Comparison of ENCODE assay signal across 16 cellular contexts in genomic region chr3:115999598-115999997, GRCh38.
DNase-seq lines count a peak whose midpoint lies in the region; ATAC-seq, FAIRE-seq and TF ChIP-seq lines count a peak whose summit lies in the region.
"Had no signal": no experiment of that assay in that cellular context is flagged by ENCODE, and none has a peak within 500 bp of the region (broad histone marks: within the 10 kb centered on the region; RNA-seq: fewer than 3 reads in every experiment).

No MANE protein-coding gene starts in this region.

- no peaks in the 10 kb centered on the region for H3K9me3 ChIP-seq in GM12878 (replicated peaks; ENCODE audit: control insufficient read depth, insufficient read depth, low read length)
- H3K9me3 ChIP-seq: vagina had no signal

- no peak overlapping the region for H3K4me2 ChIP-seq in GM12878 (ENCODE audit: control insufficient read depth, insufficient read depth)

- H3K4me1 Mint-ChIP-seq in Calu3 (ENCODE audit: low read depth, unreplicated experiment) (peaks cover 34% of the 10 kb centered on the region), HFFc6 (ENCODE audit: low read depth) (peaks cover 49% of the 10 kb centered on the region)
- H3K4me1 Mint-ChIP-seq: T-helper 17 cell had no signal

- no peak for TF ChIP-seq EP300 in GM12878 (IDR thresholded peaks at IDR 0.05; ENCODE audit: borderline replicate concordance in 1 of 2, control insufficient read depth in 1 of 2, low read depth in 2 of 2, low read length in 2 of 2)

- intact Hi-C loops in Calu3 (cut with micrococcal nuclease; ENCODE audit: unreplicated experiment): no loop called here
- intact Hi-C loops in GM12878 (cut with micrococcal nuclease; ENCODE audit: unreplicated experiment): no loop called here

- FAIRE-seq in GM12878 (lab: Jason Lieb, UNC): no peak

- in situ Hi-C loops in GM12878 (cut with MboI): no loop called here

- H3K4me1 ChIP-seq in GM12878 (ENCODE audit: control insufficient read depth, insufficient read depth, low read length): peaks cover 13% of the 10 kb centered on the region; the same call in 1 of the 2 replicates
- H3K4me1 ChIP-seq: vagina had no signal

- POLR2A ChIA-PET in GM12878 (lab: Charles Lee) (interaction anchor here (0.6 to 1.0 kb wide), 2 partner anchors 21 to 506 kb away, joined by 3 to 5 read pairs; no protein-coding TSS in a partner anchor), HEK293T (lab: Yijun Ruan, JAX) (no interaction called here)

- RAD21 ChIA-PET in GM12878 (lab: Charles Lee; ENCODE audit: unreplicated experiment): interaction anchor here (0.6 to 1.8 kb wide), 3 partner anchors 19 to 39 kb away, joined by 3 to 5 read pairs (median 3); no protein-coding TSS in a partner anchor

- H3K79me2 ChIP-seq in GM12878 (ENCODE audit: control insufficient read depth, insufficient read depth, low read length): no peaks in the 10 kb centered on the region

- H3K36me3 ChIP-seq in GM12878 (ENCODE audit: control insufficient read depth in 2 of 2, insufficient read depth in 2 of 2, low read length in 1 of 2) (no peaks in the 10 kb centered on the region), H7 (replicated peaks; ENCODE audit: control insufficient read depth, insufficient read depth, low read length) (no peaks in the 10 kb centered on the region)
- H3K36me3 ChIP-seq: vagina had no signal

- H3K27ac ChIP-seq in GM12878 (ENCODE audit: control insufficient read depth, insufficient read depth): no peak overlapping the region
- H3K27ac ChIP-seq: HL-60, vagina had no signal

- H3K4me3 ChIP-seq in GM12878: no peak overlapping the region
- H3K4me3 ChIP-seq in H7 (ENCODE audit: insufficient read depth, low read depth, low read length): no peak overlapping the region
- H3K4me3 ChIP-seq: vagina had no signal

- ATAC-seq in GM12878: peak; percentile 32
- ATAC-seq: T-helper 17 cell had no signal

- H3K9me3 Mint-ChIP-seq in Calu3 (ENCODE audit: low read depth, unreplicated experiment) (peaks cover 2% of the 10 kb centered on the region), HFFc6 (no peaks in the 10 kb centered on the region)
- H3K9me3 Mint-ChIP-seq: dendritic cell treated with granulocyte-macrophage colony-stimulating factor and Interleukin-4, amounts not matched to agents 40 ng/mL and 50 ng/mL, for 4 days had no signal

- H3K27me3 Mint-ChIP-seq in Calu3 (ENCODE audit: unreplicated experiment): no peaks in the 10 kb centered on the region
- no peaks in the 10 kb centered on the region; the same call in 1 of the 2 replicates for H3K27me3 Mint-ChIP-seq in HFFc6 (ENCODE audit: insufficient read depth)
- H3K27me3 Mint-ChIP-seq: dendritic cell treated with granulocyte-macrophage colony-stimulating factor and Interleukin-4, amounts not matched to agents 40 ng/mL and 50 ng/mL, for 4 days; progenitor cell of endocrine pancreas; T-helper 17 cell had no signal

- CTCF ChIA-PET in Calu3 (lab: Charles Lee): no interaction called here
- CTCF ChIA-PET in GM12878 (lab: Yijun Ruan, JAX): interaction anchor here (0.9 to 4.3 kb wide), 3 partner anchors 13 to 69 kb away, joined by 3 to 17 read pairs (median 4); no protein-coding TSS in a partner anchor
- CTCF ChIA-PET in HEK293T (lab: Yijun Ruan, JAX): no interaction called here

- H3K36me3 Mint-ChIP-seq in Calu3 (ENCODE audit: insufficient read depth, unreplicated experiment) (peaks cover 12% of the 10 kb centered on the region), HFFc6 (ENCODE audit: low read depth) (no peaks in the 10 kb centered on the region)

- BruUV-seq in Calu3 (replicated peaks; lab: Mats Ljungman, UMichigan): no TSS peak
- no TSS peak for BruUV-seq in GM12878 (replicated peaks; lab: Mats Ljungman, UMichigan)

- SMC1A ChIA-PET in GM12878 (lab: Charles Lee; ENCODE audit: uncharacterized antibody, unreplicated experiment): interaction anchor here (1.1 to 5.7 kb wide), 8 partner anchors 9 to 103 kb away, joined by 3 to 41 read pairs (median 4); no protein-coding TSS in a partner anchor

- H3K27ac Mint-ChIP-seq in Calu3 (ENCODE audit: unreplicated experiment): peak overlapping the region; percentile 51
- peak overlapping the region; percentile 88 for H3K27ac Mint-ChIP-seq in HFFc6
- H3K27ac Mint-ChIP-seq: dendritic cell treated with granulocyte-macrophage colony-stimulating factor and Interleukin-4, amounts not matched to agents 40 ng/mL and 50 ng/mL, for 4 days; progenitor cell of endocrine pancreas; T-helper 17 cell had no signal

- no peak for DNase-seq in Calu3
- DNase-seq in HFFc6: no peak
- DNase-seq in GM12878 (ENCODE audit: low read depth, low spot score): no peak
- peak; percentile 96 for DNase-seq in myocyte (ENCODE audit: low read depth)
- no peak for DNase-seq in HEK293T (ENCODE audit: extremely low spot score)
- DNase-seq in stimulated activated naive CD4-positive, alpha-beta T cell treated with Interleukin-2 at 50 U/mL for 16 hours (lab: John Stamatoyannopoulos, UW): no peak
- no peak for DNase-seq in stimulated activated CD4-positive, alpha-beta T cell treated with anti-CD3 and anti-CD28 coated beads, Interleukin-2, amount 100 ng/mL, for 24 hours
- DNase-seq in H7: no peak
- DNase-seq: activated T-cell treated with anti-CD3 and anti-CD28 coated beads, Interleukin-2, amount 50 U/mL, for 1 hour; AML-193; stimulated activated CD4-positive, alpha-beta T cell treated with anti-CD3 and anti-CD28 coated beads, Interleukin-2, amount 100 ng/mL, for 48 hours; T-helper 17 cell had no signal

- no peak for TF ChIP-seq POLR2A in GM12878 (IDR thresholded peaks at IDR 0.05; ENCODE audit: low read depth, low read length)

- no peaks in the 10 kb centered on the region for H4K20me1 ChIP-seq in GM12878 (ENCODE audit: control insufficient read depth, insufficient read depth)

- H3K9ac ChIP-seq in GM12878 (ENCODE audit: control insufficient read depth, insufficient read depth, low read length): no peak overlapping the region

- H3K4me3 Mint-ChIP-seq in Calu3 (ENCODE audit: low read depth, unreplicated experiment) (no peak overlapping the region), HFFc6 (no peak overlapping the region)
- H3K4me3 Mint-ChIP-seq: dendritic cell treated with granulocyte-macrophage colony-stimulating factor and Interleukin-4, amounts not matched to agents 40 ng/mL and 50 ng/mL, for 4 days; T-helper 17 cell had no signal

- no peaks in the 10 kb centered on the region for H3K27me3 ChIP-seq in GM12878 (replicated peaks in 1 of 2; ENCODE audit: control insufficient read depth in 2 of 2, insufficient read depth in 2 of 2, low read length in 1 of 2)
- H3K27me3 ChIP-seq in H7 (ENCODE audit: control insufficient read depth, insufficient read depth, low read length): no peaks in the 10 kb centered on the region
- H3K27me3 ChIP-seq: vagina had no signal

- H2AFZ ChIP-seq in GM12878 (ENCODE audit: control insufficient read depth, low read depth, low read length): no peak overlapping the region

- WGBS in GM12878 (ENCODE audit: insufficient coverage, insufficient replicate concordance, low lambda C conversion rate, missing lambda C conversion rate): 57% methylated on average over 4 of the region's 4 CpGs

- no peak for TF ChIP-seq RAD21 in GM12878 (IDR thresholded peaks at IDR 0.05; ENCODE audit: insufficient read depth, low read depth, low read length)

- TF ChIP-seq CTCF in Calu3 (IDR thresholded peaks at IDR 0.05; ENCODE audit: unreplicated experiment): no peak
- no peak for TF ChIP-seq CTCF in HFFc6 (IDR thresholded peaks at IDR 0.05)
- no peak for TF ChIP-seq CTCF in GM12878 (IDR thresholded peaks at IDR 0.05 in 2 of 3, conservative IDR thresholded peaks at IDR 0.05 in 1 of 3; ENCODE audit: control insufficient read depth in 2 of 3, extremely low read depth in 1 of 3, insufficient read depth in 1 of 3, low read depth in 3 of 3, low read length in 3 of 3)

TF ChIP-seq in GM12878, 131 proteins besides CTCF, POLR2A, EP300 and RAD21 (continues in another document):
- TF ChIP-seq DPF2 (IDR thresholded peaks at IDR 0.05) (no peak), ZBTB33 (IDR thresholded peaks at IDR 0.05) (no peak), ZNF384 (IDR thresholded peaks at IDR 0.05; ENCODE audit: borderline replicate concordance, low read depth, low read length) (no peak), ZNF274 (IDR thresholded peaks at IDR 0.05; ENCODE audit: insufficient read depth, insufficient read length) (no peak), ZNF217 (IDR thresholded peaks at IDR 0.05) (no peak)

TF ChIP-seq in HEK293T, 16 proteins besides CTCF, POLR2A, EP300 and RAD21:
- TF ChIP-seq NFRKB (IDR thresholded peaks at IDR 0.05) (no peak), LEF1 (IDR thresholded peaks at IDR 0.05; ENCODE audit: borderline replicate concordance) (no peak), ZNF384 (IDR thresholded peaks at IDR 0.05) (no peak), FOXM1 (IDR thresholded peaks at IDR 0.05; ENCODE audit: borderline replicate concordance) (no peak), FOXK2 (IDR thresholded peaks at IDR 0.05) (no peak), FOXA1 (IDR thresholded peaks at IDR 0.05) (no peak), SP1 (IDR thresholded peaks at IDR 0.05) (no peak)
